Comparison of ENCODE assay signal across 15 cellular contexts in the genomic region with DNA sequence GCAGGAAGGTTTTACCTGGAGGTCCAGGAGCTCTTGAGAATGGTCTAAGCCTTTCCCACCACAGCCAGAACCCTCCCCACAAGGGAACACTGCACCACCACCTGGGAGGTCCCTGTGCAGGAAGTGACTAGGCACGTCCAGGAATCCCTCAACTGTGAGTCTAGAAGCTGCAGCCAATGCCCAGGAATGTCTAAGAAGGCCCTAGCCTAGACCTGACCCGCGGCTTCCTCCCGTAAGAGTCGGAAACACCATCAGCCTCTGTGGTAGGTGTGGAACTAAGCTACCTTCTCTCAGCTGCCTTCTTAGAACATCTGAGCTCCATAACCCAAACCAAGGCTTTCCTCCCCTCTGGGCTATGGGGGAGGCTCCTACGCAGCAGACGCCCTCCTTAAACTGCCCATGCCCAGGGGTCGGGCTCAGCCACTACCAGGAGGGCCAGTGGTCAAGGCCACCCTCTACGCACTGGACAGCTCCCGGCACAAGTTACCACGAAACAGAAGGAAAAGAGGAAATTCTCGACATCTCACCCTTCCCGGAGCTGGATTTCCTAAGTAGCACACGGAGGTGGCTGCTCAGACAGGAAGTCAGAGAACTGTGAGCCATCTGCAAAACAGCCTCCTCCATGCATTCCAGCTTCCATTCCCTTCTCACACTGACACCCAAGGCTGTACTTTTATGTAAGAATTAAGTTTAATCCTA. TPM values are rescaled to one million over a fixed set of nuclear protein-coding genes. Genes with fewer than 3 reads are reported as not detected.
A peak's percentile ranks its signal among the peaks of the same experiment; 100 is the strongest.
DNase-seq lines count a peak whose midpoint lies in the region; ATAC-seq, FAIRE-seq and TF ChIP-seq lines count a peak whose summit lies in the region.
"Had no signal": no experiment of that assay in that cellular context is flagged by ENCODE, and none has a peak within 500 bp of the region (broad histone marks: within the 10 kb centered on the region; RNA-seq: fewer than 3 reads in every experiment).

No MANE protein-coding gene starts in this region.

- H3K27me3 ChIP-seq in astrocyte (ENCODE audit: insufficient read depth, low read length) = no peaks in the 10 kb centered on the region
- H3K27me3 ChIP-seq in spleen (replicated peaks in 1 of 7) = no peaks in the 10 kb centered on the region
- H3K27me3 ChIP-seq: testis had no signal

- H3K79me2 ChIP-seq in astrocyte (ENCODE audit: insufficient read depth, low read length) = no peaks in the 10 kb centered on the region

- H3K4me1 Mint-ChIP-seq in astrocyte (ENCODE audit: low read depth, unreplicated experiment) = peaks cover 15% of the 10 kb centered on the region

- peaks cover 8% of the 10 kb centered on the region for H3K4me1 ChIP-seq in astrocyte (ENCODE audit: insufficient read depth, low read length)
- H3K4me1 ChIP-seq in spleen = peaks cover 6 to 25% (median 16%) of the 10 kb centered on the region in 6 donors
- H3K4me1 ChIP-seq: parathyroid adenoma had no signal

- intact Hi-C loops in spleen (cut with DNase I; ENCODE audit: low total_unique reads) = no loop called here

- no peaks in the 10 kb centered on the region for H3K27me3 Mint-ChIP-seq in astrocyte (ENCODE audit: low read depth, unreplicated experiment)

- peaks cover 24% of the 10 kb centered on the region for H3K36me3 Mint-ChIP-seq in astrocyte (ENCODE audit: low read depth, unreplicated experiment)

- peak overlapping the region; percentile 41 for H3K4me2 ChIP-seq in astrocyte (ENCODE audit: low read length)

- H3K4me3 ChIP-seq in astrocyte (ENCODE audit: insufficient read depth, low read depth, low read length) (no peak overlapping the region), fibroblast of villous mesenchyme (ENCODE audit: low read depth, low read length) (no peak overlapping the region), spleen (no peak overlapping the region)
- H3K4me3 ChIP-seq: testis had no signal

- 42 to 66% (median 53%) methylated on average over 6 to 14 of the region's 14 CpGs for WGBS in spleen, 5 donors

- DNase-seq in HT1080 (ENCODE audit: low read depth) (peak; percentile 51), astrocyte (ENCODE audit: low read depth) (no peak), fibroblast of villous mesenchyme (ENCODE audit: low read depth) (peak; percentile 58), spleen (peak; percentile 59), NCI-H82 treated with DMSO at 0.1 percent for 48 hours (lab: John Stamatoyannopoulos, UW; ENCODE audit: unreplicated experiment) (no peak), NCI-H1092 treated with DMSO at 0.1 percent for 48 hours (lab: John Stamatoyannopoulos, UW) (no peak)
- DNase-seq: activated effector memory CD4-positive, alpha-beta T cell treated with Interleukin-2 at 50 U/mL for 16 hours; NCI-H1105 treated with DMSO at 0.1 percent for 48 hours; NCI-H774; SW 1271; testis; WERI-Rb-1 had no signal

- FAIRE-seq in astrocyte (lab: Jason Lieb, UNC) = no peak
- FAIRE-seq: RCC 7860 had no signal

- TF ChIP-seq CTCF in astrocyte (IDR thresholded peaks at IDR 0.05; ENCODE audit: insufficient read depth, low read depth, low read length) (no peak), fibroblast of villous mesenchyme (IDR thresholded peaks at IDR 0.05; ENCODE audit: insufficient read depth, low read depth, low read length) (no peak), spleen (IDR thresholded peaks at IDR 0.05 in 8 of 11, conservative IDR thresholded peaks at IDR 0.05 in 3 of 11) (no peak)

- no peak for TF ChIP-seq POLR2A in spleen (IDR thresholded peaks at IDR 0.05)

- no peaks in the 10 kb centered on the region for H3K9me3 Mint-ChIP-seq in astrocyte (ENCODE audit: unreplicated experiment)

- no peak overlapping the region for H3K9ac ChIP-seq in astrocyte (ENCODE audit: low read length)
- H3K9ac ChIP-seq: parathyroid adenoma had no signal

- no peak for ATAC-seq in GM18517 (IDR thresholded peaks at IDR 0.05; ENCODE audit: unreplicated experiment)

- peak overlapping the region; percentile 82 for H3K27ac Mint-ChIP-seq in astrocyte (ENCODE audit: unreplicated experiment)

- H3K9me3 ChIP-seq in astrocyte (ENCODE audit: insufficient read depth, low read depth, low read length) (no peaks in the 10 kb centered on the region), spleen (no peaks in the 10 kb centered on the region)
- H3K9me3 ChIP-seq: testis had no signal

- no peak overlapping the region for H2AFZ ChIP-seq in astrocyte (ENCODE audit: low read depth, low read length)
- H2AFZ ChIP-seq: parathyroid adenoma had no signal

- peaks cover 3% of the 10 kb centered on the region for H3K36me3 ChIP-seq in astrocyte (ENCODE audit: insufficient read depth, low read length)
- H3K36me3 ChIP-seq in spleen = peaks cover 0 to 94% (median 32%) of the 10 kb centered on the region in 6 donors

- no peaks in the 10 kb centered on the region for H4K20me1 ChIP-seq in astrocyte (ENCODE audit: insufficient read depth, low read length)

- H3K4me3 Mint-ChIP-seq in astrocyte (ENCODE audit: unreplicated experiment) = peak overlapping the region; percentile 23

- H3K27ac ChIP-seq in astrocyte (ENCODE audit: low read depth, low read length) (peak overlapping the region; percentile 16), spleen (peak overlapping the region in 6 of 8 donors; percentile 48 to 74 (median 62))
- H3K27ac ChIP-seq: parathyroid adenoma, WERI-Rb-1 had no signal

RNA-seq across cellular contexts. Expression of gene ZFYVE21, which starts 25.5 kb away (rescaled TPM):
- total RNA-seq in HT1080 (2014; rRNA removed; shearing (Covaris generic)) = 30.0 and 45.3 TPM in 2 replicates
- polyA plus RNA-seq in HT1080 (2015; cell fraction: cytosol; rRNA removed) = 39.0 and 45.8 TPM in 2 replicates
- polyA plus RNA-seq in HT1080 (2015; cell fraction: nucleus; rRNA removed) = 25.7 and 46.7 TPM in 2 replicates
- total RNA-seq in astrocyte (41.7 and 42.0 TPM in 2 replicates), fibroblast of villous mesenchyme (35.1 and 53.5 TPM in 2 replicates), spleen (10 to 100 TPM; 31.8 to 71.1 (median 47.8) TPM)
- polyA plus RNA-seq in spleen = 10 to 100 TPM; 21.8 to 51.8 (median 24.2) TPM

RNA-seq across cellular contexts. Expression of gene XRCC3, which starts 25.9 kb away (rescaled TPM):
- total RNA-seq in HT1080 (2014; rRNA removed; shearing (Covaris generic)) = 70.5 and 77.9 TPM in 2 replicates
- 26.1 and 27.1 TPM in 2 replicates for polyA plus RNA-seq in HT1080 (2015; cell fraction: cytosol; rRNA removed)
- 47.5 and 63.7 TPM in 2 replicates for polyA plus RNA-seq in HT1080 (2015; cell fraction: nucleus; rRNA removed)
- total RNA-seq in astrocyte = 2.3 and 5.2 TPM in 2 replicates
- 10.0 and 11.7 TPM in 2 replicates for total RNA-seq in fibroblast of villous mesenchyme
- 10 to 100 TPM in 6 of 7 donors, 1 to 10 TPM in 1; 9.5 to 20.4 (median 16.7) TPM for total RNA-seq in spleen
- 10 to 100 TPM in 2 of 3 donors, 1 to 10 TPM in 1; 5.9 to 17.6 (median 11.8) TPM for polyA plus RNA-seq in spleen

Comparison
In these comparisons a context has a peak if more than half of its experiments do, and no peak if none do; other contexts are left out.
1. DNase-seq: peak in HT1080 (single experiment), fibroblast of villous mesenchyme (single experiment) and spleen (single experiment); none in astrocyte (single experiment), NCI-H82 treated with DMSO at 0.1 percent for 48 hours (single experiment) and NCI-H1092 treated with DMSO at 0.1 percent for 48 hours (single experiment).